In genomic region chr7:42269161-42269560, GRCh38 we compare ENCODE assay signal across 18 cellular contexts.
"Had no signal": no experiment of that assay in that cellular context is flagged by ENCODE, and none has a peak within 500 bp of the region (broad histone marks: within the 10 kb centered on the region; RNA-seq: fewer than 3 reads in every experiment).

No MANE protein-coding gene starts in this region.

- H3K4me3 Mint-ChIP-seq: activated naive CD8-positive, alpha-beta T cell; endodermal cell; memory B cell; neural progenitor cell had no signal

- H3K9me3 Mint-ChIP-seq: endodermal cell, memory B cell had no signal

- H3K4me3 ChIP-seq: body of pancreas, neural progenitor cell, prostate gland, tibial artery, uterus had no signal

- H3K27ac Mint-ChIP-seq: activated naive CD8-positive, alpha-beta T cell; endodermal cell; memory B cell; neural progenitor cell had no signal

- H3K4me1 Mint-ChIP-seq: memory B cell had no signal

- ATAC-seq: body of pancreas; left ventricle myocardium superior; right cardiac atrium; stimulated activated naive CD8-positive, alpha-beta T cell treated with anti-CD3 and anti-CD28 coated beads, Interleukin-15, Interleukin-2, amounts not matched to agents 100 U/mL and 50 U/mL, for 24 hours had no signal

- DNase-seq: activated CD4-positive, alpha-beta T cell treated with anti-CD3 and anti-CD28 coated beads, Interleukin-2, amount 50 U/mL, for 48 hours; activated T-cell treated with anti-CD3 and anti-CD28 coated beads for 4 hours; body of pancreas; endodermal cell; erythroblast; head of caudate nucleus; kidney glomerular epithelial cell; left ventricle myocardium superior; right cardiac atrium; stimulated activated CD4-positive, alpha-beta T cell treated with anti-CD3 and anti-CD28 coated beads, Interleukin-2, amount 100 ng/mL, for 24 hours; stimulated activated naive CD8-positive, alpha-beta T cell treated with anti-CD3 and anti-CD28 coated beads, Interleukin-15, Interleukin-2, amounts not matched to agents 100 U/mL and 50 U/mL, for 24 hours; substantia nigra; tibial artery; uterus had no signal

- H3K36me3 Mint-ChIP-seq: activated naive CD8-positive, alpha-beta T cell; memory B cell; neural progenitor cell had no signal
